ENCODE assay signal across 23 cellular contexts in genomic region chr5:139063664-139064054, GRCh38.
"Had no signal": no experiment of that assay in that cellular context is flagged by ENCODE, and none has a peak within 500 bp of the region (broad histone marks: within the 10 kb centered on the region; RNA-seq: fewer than 3 reads in every experiment).

No MANE protein-coding gene starts in this region.

- H3K36me3 ChIP-seq: colonic mucosa, esophagus squamous epithelium, gastrocnemius medialis, tibial artery had no signal

- H3K9me3 ChIP-seq: colonic mucosa, esophagus squamous epithelium, gastrocnemius medialis, tibial artery had no signal

- H3K27me3 ChIP-seq: colonic mucosa, dorsolateral prefrontal cortex, esophagus squamous epithelium, gastrocnemius medialis, tibial artery had no signal

- DNase-seq: activated CD4-positive, alpha-beta T cell treated with anti-CD3 and anti-CD28 coated beads, Interleukin-2, amount 50 U/mL, for 4 hours; activated CD8-positive, alpha-beta memory T cell treated with anti-CD3 and anti-CD28 coated beads for 24 hours; activated CD8-positive, alpha-beta memory T cell treated with anti-CD3 and anti-CD28 coated beads, Interleukin-2, amount 50 U/mL, for 4 hours; activated naive CD4-positive, alpha-beta T cell treated with Interleukin-2 at 50 U/mL for 16 hours; activated naive CD8-positive, alpha-beta T cell treated with anti-CD3 and anti-CD28 coated beads for 36 hours; activated T-cell treated with anti-CD3 and anti-CD28 coated beads, Interleukin-2, amount 50 U/mL, for 24 hours; colonic mucosa; dorsolateral prefrontal cortex; effector memory CD8-positive, alpha-beta T cell; esophagus squamous epithelium; gastrocnemius medialis; head of caudate nucleus; hypothalamus; left ventricle myocardium superior; mammary epithelial cell; midbrain; natural killer cell; retina; stimulated activated CD4-positive, alpha-beta T cell treated with anti-CD3 and anti-CD28 coated beads, Interleukin-4, amount 100 ng/mL, for 24 hours; stimulated activated naive CD8-positive, alpha-beta T cell treated with anti-CD3 and anti-CD28 coated beads, Interleukin-15, Interleukin-2, amounts not matched to agents 100 U/mL and 50 U/mL, for 24 hours; substantia nigra; T-helper 9 cell; tibial artery had no signal

- H3K27ac ChIP-seq: colonic mucosa, esophagus squamous epithelium, tibial artery had no signal

- H3K4me3 ChIP-seq: colonic mucosa, dorsolateral prefrontal cortex, esophagus squamous epithelium, gastrocnemius medialis, tibial artery had no signal
